Comparison of ENCODE assay signal across 8 cellular contexts in the genomic region with DNA sequence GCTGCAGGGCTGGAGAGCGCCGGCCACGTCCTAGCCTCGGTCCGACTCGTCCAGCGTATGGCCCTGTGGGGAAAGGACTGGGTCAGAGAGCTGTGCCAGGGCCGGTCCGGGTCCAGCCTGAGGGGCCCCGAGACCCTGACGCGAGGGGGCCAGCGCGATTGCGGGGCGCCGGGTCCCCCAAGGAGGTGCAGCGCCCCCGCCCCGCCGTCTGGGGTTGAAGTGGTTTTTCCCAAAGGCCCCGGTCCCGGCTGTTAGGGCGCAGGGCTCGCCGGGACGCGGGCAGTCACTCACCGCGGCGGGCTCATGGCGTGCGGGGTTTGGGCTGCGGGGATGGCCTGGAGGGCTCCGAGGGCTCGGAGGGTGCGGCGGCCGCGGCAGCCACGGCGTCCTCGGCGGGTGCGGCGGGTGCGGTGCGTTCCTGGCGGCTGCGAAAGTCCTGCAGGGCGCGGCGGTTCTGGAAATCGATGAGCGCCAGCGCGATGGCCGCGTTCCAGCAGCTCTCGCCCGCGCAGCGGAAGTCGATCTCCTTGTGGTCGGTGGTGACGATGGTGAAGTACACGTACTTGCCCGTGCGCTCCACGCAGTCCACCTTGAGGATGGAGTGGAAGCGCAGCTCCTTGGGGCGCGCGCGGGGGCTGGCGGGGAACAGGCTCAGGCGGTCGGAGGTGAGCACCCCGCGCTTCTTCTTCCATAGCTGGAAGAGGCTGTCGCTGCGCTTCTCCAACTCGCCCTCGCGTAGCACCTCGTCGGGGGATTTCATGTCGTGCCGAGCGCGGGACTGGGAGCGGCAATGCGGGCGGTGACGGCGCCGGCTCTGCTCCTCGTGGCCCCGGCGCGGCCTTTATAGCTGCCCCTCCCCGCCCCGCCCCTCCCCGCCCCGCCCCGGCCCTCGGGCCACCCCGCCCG. TPM values are rescaled to one million over a fixed set of nuclear protein-coding genes. Genes with fewer than 3 reads are reported as not detected.
A peak's percentile ranks its signal among the peaks of the same experiment; 100 is the strongest.
DNase-seq lines count a peak whose midpoint lies in the region; ATAC-seq and TF ChIP-seq lines count a peak whose summit lies in the region.

A gene with protein sequence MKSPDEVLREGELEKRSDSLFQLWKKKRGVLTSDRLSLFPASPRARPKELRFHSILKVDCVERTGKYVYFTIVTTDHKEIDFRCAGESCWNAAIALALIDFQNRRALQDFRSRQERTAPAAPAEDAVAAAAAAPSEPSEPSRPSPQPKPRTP (minus strand): TSS at position 816 of the 906 bp plus-strand sequence. CDS start 56 bp downstream, at position 760.

- H3K27ac Mint-ChIP-seq in activated naive CD4-positive, alpha-beta T cell treated with anti-CD3 and anti-CD28 coated beads, Interleukin-2, amount 50 U/mL, for 72 hours: peak within 1 kb of the TSS; percentile 72 to 75

- peaks cover 9 to 45% (median 23%) of the 10 kb centered on the region in 9 donors for H3K4me1 ChIP-seq in heart right ventricle
- H3K4me1 ChIP-seq in psoas muscle: peaks cover 11% of the 10 kb centered on the region
- peaks cover 2% of the 10 kb centered on the region; the same call in 1 of the 2 replicates for H3K4me1 ChIP-seq in BE2C

- H3K27ac ChIP-seq in heart right ventricle (peak within 1 kb of the TSS in 4 of 10 donors; percentile 6 to 84 (median 25)), psoas muscle (no peak within 1 kb of the TSS)

- DNase-seq in SKM-1 treated with dmso at 0.1 percent for 144 hours (lab: John Stamatoyannopoulos, UW; ENCODE audit: unreplicated experiment) (peak; percentile 35), SKM-1 (lab: John Stamatoyannopoulos, UW; ENCODE audit: unreplicated experiment) (no peak), RKO (ENCODE audit: low spot score) (peak; percentile 89), heart right ventricle (peak; percentile 39 to 60), psoas muscle (peak; percentile 61), BE2C (no peak)
- peak; percentile 63 to 85 for DNase-seq in activated naive CD4-positive, alpha-beta T cell treated with anti-CD3 and anti-CD28 coated beads, Interleukin-2, amount 50 U/mL, for 72 hours (ENCODE audit: low spot score in 2 of 2)

- intact Hi-C loops in heart right ventricle (cut with DNase I): no loop called here
- intact Hi-C loops in psoas muscle (cut with DNase I): no loop called here

- H3K4me3 ChIP-seq in heart right ventricle (peak within 1 kb of the TSS; percentile 40 to 65 (median 54)), psoas muscle (peak within 1 kb of the TSS; percentile 65), BE2C (ENCODE audit: low read depth, low read length) (no peak within 1 kb of the TSS)

- H3K36me3 ChIP-seq in heart right ventricle (no peaks in the 10 kb centered on the region), psoas muscle (ENCODE audit: insufficient read depth in 1 of 2, low read depth in 1 of 2) (no peaks in the 10 kb centered on the region), BE2C (no peaks in the 10 kb centered on the region)

- ATAC-seq in activated naive CD4-positive, alpha-beta T cell treated with anti-CD3 and anti-CD28 coated beads, Interleukin-2, amount 50 U/mL, for 72 hours: peak; percentile 49 to 58
- peak in 5 of 8 donors; percentile 1 to 20 (median 17) for ATAC-seq in heart right ventricle
- peak in 3 of 4 donors; percentile 4 to 17 (median 7) for ATAC-seq in psoas muscle
- ATAC-seq in GM19035 (IDR thresholded peaks at IDR 0.05; ENCODE audit: unreplicated experiment): no peak

- TF ChIP-seq CTCF in heart right ventricle (IDR thresholded peaks at IDR 0.05): peak in 1 of 9 donors; percentile 5
- TF ChIP-seq CTCF in psoas muscle (IDR thresholded peaks at IDR 0.05): no peak
- no peak for TF ChIP-seq CTCF in BE2C (IDR thresholded peaks at IDR 0.05; ENCODE audit: low read depth, low read length)

- H3K9me3 ChIP-seq in heart right ventricle (no peaks in the 10 kb centered on the region), psoas muscle (no peaks in the 10 kb centered on the region), BE2C (no peaks in the 10 kb centered on the region)

- WGBS in heart right ventricle, 2 donors: 1 to 2% methylated on average over 87 to 101 of the region's 109 CpGs
- WGBS in psoas muscle, 3 donors: 2% methylated on average over 73 to 109 of the region's 109 CpGs

- H3K27me3 ChIP-seq in heart right ventricle: peaks cover 0 to 51% (median 39%) of the 10 kb centered on the region in 7 donors
- peaks cover 0 to 61% (median 26%) of the 10 kb centered on the region in 3 donors for H3K27me3 ChIP-seq in psoas muscle (ENCODE audit: insufficient read depth in 3 of 3, low read length in 2 of 3)
- H3K27me3 ChIP-seq in BE2C: peaks cover 30% of the 10 kb centered on the region

- no peaks in the 10 kb centered on the region for H3K9me3 Mint-ChIP-seq in activated naive CD4-positive, alpha-beta T cell treated with anti-CD3 and anti-CD28 coated beads, Interleukin-2, amount 50 U/mL, for 72 hours

- no peaks in the 10 kb centered on the region for H3K36me3 Mint-ChIP-seq in activated naive CD4-positive, alpha-beta T cell treated with anti-CD3 and anti-CD28 coated beads, Interleukin-2, amount 50 U/mL, for 72 hours

RNA-seq across cellular contexts. Expression of the gene that starts here (rescaled TPM):
- 1 to 10 TPM; 3.6 to 5.9 TPM for total RNA-seq in activated naive CD4-positive, alpha-beta T cell treated with anti-CD3 and anti-CD28 coated beads, Interleukin-2, amount 50 U/mL, for 72 hours
- total RNA-seq in heart right ventricle: 1 to 10 TPM in 3 of 10 donors, under 1 TPM in 6, not detected in 1; 0.39 to 2.8 (median 0.80) TPM
- 10 to 100 TPM in 1 of 2 donors, 1 to 10 TPM in 1; 1.6 to 14.2 TPM for polyA plus RNA-seq in heart right ventricle
- total RNA-seq in psoas muscle: 1 to 10 TPM in 1 of 4 donors, under 1 TPM in 3; 0.49 to 1.1 (median 0.69) TPM
- 1 to 10 TPM in 1 of 3 donors, under 1 TPM in 2; 0.87 to 7.3 (median 0.97) TPM for polyA plus RNA-seq in psoas muscle
- polyA plus RNA-seq in BE2C (2012; ENCODE audit: insufficient read depth, insufficient read length, low read depth): not detected

Comparison
In these comparisons a context has a peak if more than half of its experiments do, and no peak if none do; other contexts are left out.
1. DNase-seq: peak in SKM-1 treated with dmso at 0.1 percent for 144 hours (single experiment), RKO (single experiment), activated naive CD4-positive, alpha-beta T cell treated with anti-CD3 and anti-CD28 coated beads, Interleukin-2, amount 50 U/mL, for 72 hours (2 of 2), heart right ventricle (2 of 2) and psoas muscle (2 of 2); none in SKM-1 (single experiment) and BE2C (single experiment).